Comparison of ENCODE assay signal across 7 cellular contexts in the genomic region with DNA sequence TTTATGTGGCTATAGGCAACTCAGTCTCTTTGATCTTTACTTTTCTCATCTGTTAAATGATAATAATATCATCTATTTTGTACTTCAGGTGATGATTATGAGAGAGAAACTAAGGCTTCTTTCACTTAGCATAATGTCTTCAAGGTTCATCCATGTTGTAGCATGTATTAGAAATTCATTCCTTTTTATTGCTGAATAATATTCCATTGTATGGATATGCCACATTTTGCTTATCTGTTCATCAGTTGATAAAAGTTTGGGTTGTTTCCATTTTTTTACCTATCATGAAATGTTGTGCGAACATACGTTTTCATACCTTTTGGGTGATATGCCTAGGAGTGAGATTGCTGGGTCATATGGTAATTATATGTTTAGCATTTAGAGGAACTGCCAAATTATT.
"Had no signal": no experiment of that assay in that cellular context is flagged by ENCODE, and none has a peak within 500 bp of the region (broad histone marks: within the 10 kb centered on the region; RNA-seq: fewer than 3 reads in every experiment).

No MANE protein-coding gene starts in this region.

- DNase-seq: IMR-90, KG1 had no signal

- H3K27me3 Mint-ChIP-seq: IgD-negative memory B cell had no signal

- H3K27ac ChIP-seq: HL-60, KMS-11 had no signal

- FAIRE-seq: HepG2, HTR-8/SVneo had no signal

- H3K4me2 ChIP-seq: KMS-11 had no signal

- H3K9me3 Mint-ChIP-seq: IgD-negative memory B cell had no signal

- H3K9ac ChIP-seq: KMS-11 had no signal

- ATAC-seq: HepG2 had no signal
